In genomic region chr10:78046711-78047269, GRCh38 we compare ENCODE assay signal across 10 cellular contexts.
"Had no signal": no experiment of that assay in that cellular context is flagged by ENCODE, and none has a peak within 500 bp of the region (broad histone marks: within the 10 kb centered on the region; RNA-seq: fewer than 3 reads in every experiment).

No MANE protein-coding gene starts in this region.

- H3K27me3 ChIP-seq: body of pancreas, left lung, upper lobe of right lung had no signal

- H3K4me3 Mint-ChIP-seq: activated CD4-positive, alpha-beta T cell treated with anti-CD3 and anti-CD28 coated beads, Interleukin-2, amount 10 ng/mL, durations not matched to agents 7 days and 5 days; activated naive CD4-positive, alpha-beta T cell treated with anti-CD3 and anti-CD28 coated beads for 36 hours; activated T-cell treated with anti-CD3 and anti-CD28 coated beads, Interleukin-2, amount 50 U/mL, for 4 hours; dendritic cell treated with granulocyte-macrophage colony-stimulating factor and Interleukin-4, amounts not matched to agents 40 ng/mL and 50 ng/mL, for 4 days; naive B cell had no signal

- H3K9me3 ChIP-seq: body of pancreas, left lung, upper lobe of right lung had no signal

- H3K27ac Mint-ChIP-seq: activated CD4-positive, alpha-beta T cell treated with anti-CD3 and anti-CD28 coated beads, Interleukin-2, amount 10 ng/mL, durations not matched to agents 7 days and 5 days; activated naive CD4-positive, alpha-beta T cell treated with anti-CD3 and anti-CD28 coated beads for 36 hours; dendritic cell treated with granulocyte-macrophage colony-stimulating factor and Interleukin-4, amounts not matched to agents 40 ng/mL and 50 ng/mL, for 4 days; T-helper 17 cell had no signal

- H3K9me3 Mint-ChIP-seq: activated CD4-positive, alpha-beta T cell treated with anti-CD3 and anti-CD28 coated beads, Interleukin-2, amount 10 ng/mL, durations not matched to agents 7 days and 5 days; activated naive CD4-positive, alpha-beta T cell treated with anti-CD3 and anti-CD28 coated beads for 36 hours; activated T-cell treated with anti-CD3 and anti-CD28 coated beads, Interleukin-2, amount 50 U/mL, for 4 hours; dendritic cell treated with granulocyte-macrophage colony-stimulating factor and Interleukin-4, amounts not matched to agents 40 ng/mL and 50 ng/mL, for 4 days; naive B cell had no signal

- H3K4me3 ChIP-seq: body of pancreas, left lung, lung, upper lobe of right lung had no signal

- H3K4me1 ChIP-seq: body of pancreas had no signal

- H3K27me3 Mint-ChIP-seq: activated CD4-positive, alpha-beta T cell treated with anti-CD3 and anti-CD28 coated beads, Interleukin-2, amount 10 ng/mL, durations not matched to agents 7 days and 5 days; dendritic cell treated with granulocyte-macrophage colony-stimulating factor and Interleukin-4, amounts not matched to agents 40 ng/mL and 50 ng/mL, for 4 days; naive B cell; T-helper 17 cell had no signal

- H3K27ac ChIP-seq: body of pancreas, left lung, upper lobe of right lung had no signal
